ENCODE assay signal across 1 cellular context in the genomic region with DNA sequence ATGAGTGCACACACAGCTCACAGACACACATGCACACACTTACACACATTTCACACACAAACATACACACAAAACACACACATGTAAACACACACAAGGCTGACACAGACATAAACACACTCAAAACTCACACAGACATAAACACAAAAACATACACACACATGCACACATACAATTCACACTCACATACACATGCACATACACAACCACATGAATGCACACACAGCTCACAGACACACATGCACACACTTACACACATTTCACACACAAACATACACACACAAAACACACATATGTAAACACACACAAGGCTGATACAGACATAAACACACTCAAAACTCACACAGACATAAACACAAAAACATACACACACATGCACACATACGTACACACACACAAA.
TF ChIP-seq lines count a peak whose summit lies in the region.
"Not testable (repeated sequence)": the region's sequence is repeated elsewhere in the genome, so short reads cannot be mapped to it uniquely, and the experiment has no call there.

No MANE protein-coding gene starts in this region.

TF ChIP-seq in HepG2, 621 proteins besides CTCF, POLR2A, EP300 and RAD21:
- TF ChIP-seq, protein P1, sequence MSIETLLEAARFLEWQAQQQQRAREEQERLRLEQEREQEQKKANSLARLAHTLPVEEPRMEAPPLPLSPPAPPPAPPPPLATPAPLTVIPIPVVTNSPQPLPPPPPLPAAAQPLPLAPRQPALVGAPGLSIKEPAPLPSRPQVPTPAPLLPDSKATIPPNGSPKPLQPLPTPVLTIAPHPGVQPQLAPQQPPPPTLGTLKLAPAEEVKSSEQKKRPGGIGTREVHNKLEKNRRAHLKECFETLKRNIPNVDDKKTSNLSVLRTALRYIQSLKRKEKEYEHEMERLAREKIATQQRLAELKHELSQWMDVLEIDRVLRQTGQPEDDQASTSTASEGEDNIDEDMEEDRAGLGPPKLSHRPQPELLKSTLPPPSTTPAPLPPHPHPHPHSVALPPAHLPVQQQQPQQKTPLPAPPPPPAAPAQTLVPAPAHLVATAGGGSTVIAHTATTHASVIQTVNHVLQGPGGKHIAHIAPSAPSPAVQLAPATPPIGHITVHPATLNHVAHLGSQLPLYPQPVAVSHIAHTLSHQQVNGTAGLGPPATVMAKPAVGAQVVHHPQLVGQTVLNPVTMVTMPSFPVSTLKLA (IDR thresholded peaks at IDR 0.05): peak; percentile 81
- TF ChIP-seq IKZF1 (IDR thresholded peaks at IDR 0.05) (0 out of 2 replicates have a peak, but pooled peaks have one; percentile 63), NFRKB (IDR thresholded peaks at IDR 0.05) (peak; percentile 20; the same call in 1 of the 2 replicates), NBN (conservative IDR thresholded peaks at IDR 0.05) (0 out of 2 replicates have a peak, but pooled peaks have one; percentile 63), ATF7 (IDR thresholded peaks at IDR 0.05) (0 out of 2 replicates have a peak, but pooled peaks have one; percentile 1), FOXK2 (IDR thresholded peaks at IDR 0.05) (0 out of 2 replicates have a peak, but pooled peaks have one; percentile 4), ATM (IDR thresholded peaks at IDR 0.05; ENCODE audit: borderline replicate concordance) (peak; percentile 73; the same call in 1 of the 2 replicates)
- TF ChIP-seq ATF7 (CRISPR knock-in tag; IDR thresholded peaks at IDR 0.05): not testable (repeated sequence)
